In the genomic region with DNA sequence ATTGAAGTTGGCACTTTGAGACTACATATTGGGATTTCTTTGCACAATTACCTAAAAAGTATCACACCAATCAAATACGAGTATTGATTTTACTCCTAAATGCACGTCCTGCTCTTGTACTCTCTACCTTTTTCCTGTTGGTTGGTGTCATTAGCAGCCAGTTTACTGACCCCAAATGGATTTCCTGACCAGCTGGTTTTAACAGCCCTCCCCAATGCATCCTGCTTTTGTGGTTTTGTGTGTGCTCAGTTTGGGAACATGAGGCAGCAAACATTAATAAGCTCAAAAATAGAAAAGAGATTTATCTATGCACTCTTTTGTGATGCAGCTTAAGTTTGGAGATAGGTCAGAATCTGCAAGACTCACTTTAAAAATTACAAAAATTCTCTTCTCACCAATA, we compare ENCODE assay signal across 17 cellular contexts.
DNase-seq lines count a peak whose midpoint lies in the region; ATAC-seq and TF ChIP-seq lines count a peak whose summit lies in the region.
"Had no signal": no experiment of that assay in that cellular context is flagged by ENCODE, and none has a peak within 500 bp of the region (broad histone marks: within the 10 kb centered on the region; RNA-seq: fewer than 3 reads in every experiment).

No MANE protein-coding gene starts in this region.

- no peak for TF ChIP-seq CTCF in Loucy (conservative IDR thresholded peaks at IDR 0.05; ENCODE audit: low read length)
- no peak for TF ChIP-seq CTCF in glutamatergic neuron (IDR thresholded peaks at IDR 0.05; ENCODE audit: partially characterized antibody, unreplicated experiment)

- H3K27me3 Mint-ChIP-seq in glutamatergic neuron (ENCODE audit: unreplicated experiment), result no peaks in the 10 kb centered on the region
- no peaks in the 10 kb centered on the region for H3K27me3 Mint-ChIP-seq in naive thymus-derived CD4-positive, alpha-beta T cell
- H3K27me3 Mint-ChIP-seq: CD4-positive, alpha-beta T cell had no signal

- no peaks in the 10 kb centered on the region for H3K36me3 Mint-ChIP-seq in glutamatergic neuron (ENCODE audit: unreplicated experiment)
- no peaks in the 10 kb centered on the region for H3K36me3 Mint-ChIP-seq in naive thymus-derived CD4-positive, alpha-beta T cell

- no peak overlapping the region for H3K27ac Mint-ChIP-seq in glutamatergic neuron (ENCODE audit: unreplicated experiment)
- no peak overlapping the region for H3K27ac Mint-ChIP-seq in naive thymus-derived CD4-positive, alpha-beta T cell
- H3K27ac Mint-ChIP-seq: B cell; CD4-positive, alpha-beta T cell; GM23338; HFFc6 had no signal

- no peak overlapping the region for H3K9ac ChIP-seq in BLaER1 treated with 17β-estradiol and CSF1 and Interleukin-3, amounts not matched to agents 10 nM and 100 nM
- no peak overlapping the region for H3K9ac ChIP-seq in Loucy (ENCODE audit: low read depth, low read length, poor library complexity, severe bottlenecking)

- H3K36me3 ChIP-seq in BLaER1 treated with 17β-estradiol and CSF1 and Interleukin-3, amounts not matched to agents 10 nM and 100 nM, result no peaks in the 10 kb centered on the region
- H3K36me3 ChIP-seq in Loucy (ENCODE audit: insufficient read depth, low read length), result no peaks in the 10 kb centered on the region
- H3K36me3 ChIP-seq in naive thymus-derived CD4-positive, alpha-beta T cell (ENCODE audit: control insufficient read depth in 2 of 3, insufficient read depth in 3 of 3, low read length in 3 of 3), result no peaks in the 10 kb centered on the region

- H3K9me3 Mint-ChIP-seq in glutamatergic neuron (ENCODE audit: unreplicated experiment), result no peaks in the 10 kb centered on the region
- peaks cover 0 to 9% (median 0%) of the 10 kb centered on the region in 11 donors for H3K9me3 Mint-ChIP-seq in naive thymus-derived CD4-positive, alpha-beta T cell
- H3K9me3 Mint-ChIP-seq: GM23338, HFFc6 had no signal

- peak overlapping the region; percentile 20 for H3K4me3 Mint-ChIP-seq in glutamatergic neuron (ENCODE audit: unreplicated experiment)
- H3K4me3 Mint-ChIP-seq in naive thymus-derived CD4-positive, alpha-beta T cell, result no peak overlapping the region
- H3K4me3 Mint-ChIP-seq: B cell; CD4-positive, alpha-beta T cell; GM23338; HFFc6 had no signal

- H3K9me3 ChIP-seq in BLaER1 treated with 17β-estradiol and CSF1 and Interleukin-3, amounts not matched to agents 10 nM and 100 nM (replicated peaks in 1 of 11), result peaks cover 0 to 7% (median 0%) of the 10 kb centered on the region in 11 experiments; a peak in 5 of 22 replicates
- H3K9me3 ChIP-seq in Loucy (ENCODE audit: insufficient read depth, low read depth, low read length), result no peaks in the 10 kb centered on the region
- H3K9me3 ChIP-seq in naive thymus-derived CD4-positive, alpha-beta T cell (ENCODE audit: control insufficient read depth in 2 of 3, low read length in 3 of 3), result no peaks in the 10 kb centered on the region

- no peak overlapping the region for H3K4me3 ChIP-seq in BLaER1 treated with 17β-estradiol and CSF1 and Interleukin-3, amounts not matched to agents 10 nM and 100 nM
- peak overlapping the region; percentile 19 for H3K4me3 ChIP-seq in Loucy (ENCODE audit: low read length, poor library complexity, severe bottlenecking)
- no peak overlapping the region for H3K4me3 ChIP-seq in naive thymus-derived CD4-positive, alpha-beta T cell (ENCODE audit: low read length)
- H3K4me3 ChIP-seq: GM23338 had no signal

- H3K9me2 ChIP-seq in Loucy (replicated peaks; ENCODE audit: low read depth, low read length), result no peaks in the 10 kb centered on the region

- no peak for ATAC-seq in naive thymus-derived CD4-positive, alpha-beta T cell
- ATAC-seq: GM23338, HCT116 had no signal

- H3K4me2 ChIP-seq in BLaER1 treated with 17β-estradiol and CSF1 and Interleukin-3, amounts not matched to agents 10 nM and 100 nM, result peak overlapping the region; percentile 27 to 78 (median 53); a peak in 21 of 22 replicates
- H3K4me2 ChIP-seq in Loucy (ENCODE audit: low read depth, low read length, poor library complexity, severe bottlenecking), result peak overlapping the region; percentile 63
- H3K4me2 ChIP-seq: GM23338 had no signal

- H4K20me1 ChIP-seq in BLaER1 treated with 17β-estradiol and CSF1 and Interleukin-3, amounts not matched to agents 10 nM and 100 nM, result no peaks in the 10 kb centered on the region
- H4K20me1 ChIP-seq in Loucy (ENCODE audit: insufficient read depth, low read length, poor library complexity, severe bottlenecking), result no peaks in the 10 kb centered on the region

- no peaks in the 10 kb centered on the region for H3K27me3 ChIP-seq in BLaER1 treated with 17β-estradiol and CSF1 and Interleukin-3, amounts not matched to agents 10 nM and 100 nM
- H3K27me3 ChIP-seq in Loucy (ENCODE audit: insufficient read depth, low read length, poor library complexity, severe bottlenecking), result no peaks in the 10 kb centered on the region
- no peaks in the 10 kb centered on the region for H3K27me3 ChIP-seq in naive thymus-derived CD4-positive, alpha-beta T cell (ENCODE audit: control insufficient read depth in 2 of 2, insufficient read depth in 2 of 2, low read length in 2 of 2)

- CTCF ChIA-PET in naive thymus-derived CD4-positive, alpha-beta T cell (lab: Charles Lee), result no interaction called here

- peaks cover 5 to 20% (median 12%) of the 10 kb centered on the region in 10 experiments; a peak in 19 of 20 replicates for H3K4me1 ChIP-seq in BLaER1 treated with 17β-estradiol and CSF1 and Interleukin-3, amounts not matched to agents 10 nM and 100 nM
- peaks cover 27% of the 10 kb centered on the region for H3K4me1 ChIP-seq in Loucy (ENCODE audit: insufficient read depth, low read length, poor library complexity, severe bottlenecking)
- H3K4me1 ChIP-seq in naive thymus-derived CD4-positive, alpha-beta T cell (ENCODE audit: control insufficient read depth in 2 of 2, insufficient read depth in 2 of 2, low read length in 2 of 2), result no peaks in the 10 kb centered on the region

- no peaks in the 10 kb centered on the region for H3K79me2 ChIP-seq in Loucy (ENCODE audit: insufficient read depth, low read length)

- no peak overlapping the region for H2AFZ ChIP-seq in Loucy (ENCODE audit: low read length)
- H2AFZ ChIP-seq: GM23338 had no signal

- peaks cover 8% of the 10 kb centered on the region for H3K4me1 Mint-ChIP-seq in glutamatergic neuron (ENCODE audit: low read depth, unreplicated experiment)
- no peaks in the 10 kb centered on the region for H3K4me1 Mint-ChIP-seq in naive thymus-derived CD4-positive, alpha-beta T cell
- H3K4me1 Mint-ChIP-seq: B cell, GM23338 had no signal

- POLR2A ChIA-PET in naive thymus-derived CD4-positive, alpha-beta T cell (lab: Charles Lee), result no interaction called here

- H3F3A ChIP-seq in Loucy (ENCODE audit: low read depth), result no peaks in the 10 kb centered on the region

- DNase-seq in glutamatergic neuron (no peak), NCI-H1694 (lab: John Stamatoyannopoulos, UW) (no peak), NK-92 (lab: John Stamatoyannopoulos, UW; ENCODE audit: unreplicated experiment) (no peak)
- no peak for DNase-seq in naive thymus-derived CD4-positive, alpha-beta T cell
- DNase-seq: Calu3; CD4-positive, alpha-beta T cell; DMS79 treated with DMSO at 0.1 percent for 48 hours; GF-D8; H7; HFFc6 had no signal

- intact Hi-C loops in naive thymus-derived CD4-positive, alpha-beta T cell (cut with micrococcal nuclease), result no loop called here

- H3K27ac ChIP-seq in BLaER1 treated with 17β-estradiol and CSF1 and Interleukin-3, amounts not matched to agents 10 nM and 100 nM, result no peak overlapping the region
- no peak overlapping the region for H3K27ac ChIP-seq in naive thymus-derived CD4-positive, alpha-beta T cell (ENCODE audit: low read depth, low read length)
- H3K27ac ChIP-seq: C4-2B, HL-60 had no signal
